In genomic region chr10:78035025-78035424, GRCh38 we compare ENCODE assay signal across 9 cellular contexts. TPM values are rescaled to one million over a fixed set of nuclear protein-coding genes. Genes with fewer than 3 reads are reported as not detected.
DNase-seq lines count a peak whose midpoint lies in the region; ATAC-seq and TF ChIP-seq lines count a peak whose summit lies in the region.
"Had no signal": no experiment of that assay in that cellular context is flagged by ENCODE, and none has a peak within 500 bp of the region (broad histone marks: within the 10 kb centered on the region; RNA-seq: fewer than 3 reads in every experiment).

No MANE protein-coding gene starts in this region.

- ATAC-seq in GM18511 (IDR thresholded peaks at IDR 0.05; ENCODE audit: unreplicated experiment) (no peak), HG03571 (IDR thresholded peaks at IDR 0.05; ENCODE audit: unreplicated experiment) (no peak)

- H3K9ac ChIP-seq in rectal smooth muscle tissue (ENCODE audit: low read length), result no peak overlapping the region

- 78% methylated on average over 5 of the region's 5 CpGs for WGBS in esophagus muscularis mucosa

- TF ChIP-seq EP300 in esophagus muscularis mucosa (IDR thresholded peaks at IDR 0.05), result no peak

- H3K9me3 ChIP-seq in SJCRH30 (replicated peaks) (no peaks in the 10 kb centered on the region), esophagus muscularis mucosa (no peaks in the 10 kb centered on the region)

- H3K27ac ChIP-seq in SJCRH30, result no peak overlapping the region
- H3K27ac ChIP-seq in esophagus muscularis mucosa (replicated peaks in 1 of 4), result peak overlapping the region; percentile 77 to 84 (median 80)
- H3K27ac ChIP-seq in rectal smooth muscle tissue (ENCODE audit: low read depth, low read length), result peak overlapping the region; percentile 38

- DNase-seq in SJCRH30 (no peak), esophagus muscularis mucosa (ENCODE audit: extremely low spot score) (no peak), NCI-H2227 (lab: John Stamatoyannopoulos, UW; ENCODE audit: unreplicated experiment) (no peak), SW 1271 (lab: John Stamatoyannopoulos, UW) (no peak)
- DNase-seq: NCI-H446 treated with DMSO at 0.1 percent for 48 hours had no signal

- intact Hi-C loops in esophagus muscularis mucosa (cut with DNase I), result no loop called here

- H3K4me1 ChIP-seq in SJCRH30, result peaks cover 11% of the 10 kb centered on the region
- peaks cover 17 to 51% (median 49%) of the 10 kb centered on the region in 4 donors for H3K4me1 ChIP-seq in esophagus muscularis mucosa
- peaks cover 10% of the 10 kb centered on the region for H3K4me1 ChIP-seq in rectal smooth muscle tissue (ENCODE audit: control insufficient read depth, insufficient read depth, low read length)

- H3K4me3 ChIP-seq in GM08714 (ENCODE audit: low read length) (peak overlapping the region; percentile 96), SJCRH30 (peak overlapping the region; percentile 73), esophagus muscularis mucosa (peak overlapping the region; percentile 70 to 84 (median 79)), rectal smooth muscle tissue (ENCODE audit: low read length) (peak overlapping the region; percentile 100)

- no peak for TF ChIP-seq POLR2A in esophagus muscularis mucosa (IDR thresholded peaks at IDR 0.05; ENCODE audit: low read depth)

- H3K27me3 ChIP-seq in SJCRH30, result no peaks in the 10 kb centered on the region
- no peaks in the 10 kb centered on the region for H3K27me3 ChIP-seq in esophagus muscularis mucosa
- no peaks in the 10 kb centered on the region for H3K27me3 ChIP-seq in rectal smooth muscle tissue (ENCODE audit: control insufficient read depth, insufficient read depth, low read length)

- H3K36me3 ChIP-seq in SJCRH30 (peaks cover 57% of the 10 kb centered on the region), esophagus muscularis mucosa (peaks cover 36 to 50% (median 48%) of the 10 kb centered on the region in 4 donors), rectal smooth muscle tissue (ENCODE audit: control insufficient read depth, insufficient read depth, low read length) (peaks cover 33% of the 10 kb centered on the region)

- TF ChIP-seq CTCF in esophagus muscularis mucosa (IDR thresholded peaks at IDR 0.05), result no peak

RNA-seq across cellular contexts. Expression of gene RPS24, which starts 1.4 kb away (rescaled TPM):
- total RNA-seq in SJCRH30 (2014; rRNA removed; shearing (Covaris generic)), result 5,195 and 6,145 TPM in 2 replicates
- total RNA-seq in esophagus muscularis mucosa, result 1,000 to 10,000 TPM; 1,283 to 2,770 (median 2,221) TPM

RNA-seq across cellular contexts. Expression of gene POLR3A, which starts 5.7 kb away (rescaled TPM):
- 21.6 and 22.6 TPM in 2 replicates for total RNA-seq in SJCRH30 (2014; rRNA removed; shearing (Covaris generic))
- total RNA-seq in esophagus muscularis mucosa, result 10 to 100 TPM in 1 of 4 donors, 1 to 10 TPM in 3; 9.3 to 12.8 (median 9.9) TPM
